Comparison of ENCODE assay signal across 1 cellular context in the genomic region with DNA sequence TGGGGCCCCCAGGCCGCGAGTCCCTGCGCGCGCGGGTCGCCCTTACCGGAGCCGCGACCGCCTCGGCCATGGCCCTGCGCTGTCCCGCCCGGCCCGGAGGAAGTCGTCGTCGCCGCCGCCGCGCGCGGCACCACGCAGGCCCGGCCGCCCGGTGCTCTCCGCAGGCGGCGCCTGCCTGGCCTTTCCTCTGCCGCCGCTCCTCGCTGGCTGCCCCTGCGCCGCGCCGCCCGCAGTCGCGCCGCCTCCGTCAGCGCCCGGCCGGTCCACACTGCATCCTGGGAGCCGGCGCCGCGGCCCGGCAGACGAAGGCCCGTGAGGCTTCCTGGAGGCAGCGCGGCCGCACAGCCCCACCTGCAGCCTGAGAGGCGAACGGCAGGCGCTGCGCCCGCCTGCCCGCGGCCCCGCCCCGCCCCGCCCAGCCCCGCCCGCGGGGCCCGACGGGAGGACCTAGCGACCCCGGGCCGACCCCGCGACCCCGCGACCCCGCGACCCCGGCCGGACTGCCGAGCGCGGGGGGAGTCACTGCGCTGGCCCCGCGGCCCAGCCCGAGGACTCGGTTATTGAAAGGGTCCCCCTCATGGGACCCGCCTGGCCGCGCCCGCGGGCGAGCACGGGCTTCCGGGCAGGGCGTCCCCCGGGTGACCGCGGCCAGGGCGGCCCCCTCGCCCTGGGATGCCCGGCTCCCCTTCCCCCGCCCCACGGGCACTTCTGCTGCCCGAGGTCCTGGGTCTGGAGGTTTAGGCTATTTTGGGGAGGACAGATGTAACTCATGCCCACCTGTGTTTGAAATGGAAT.
TF ChIP-seq lines count a peak whose summit lies in the region.

A gene (minus strand): TSS at position 343 of the 795 bp plus-strand sequence. CDS start 273 bp downstream, at position 70.

TF ChIP-seq in K562, 482 proteins besides CTCF, POLR2A, EP300 and RAD21 (continued from another document and continues in another):
- TF ChIP-seq, protein P1, sequence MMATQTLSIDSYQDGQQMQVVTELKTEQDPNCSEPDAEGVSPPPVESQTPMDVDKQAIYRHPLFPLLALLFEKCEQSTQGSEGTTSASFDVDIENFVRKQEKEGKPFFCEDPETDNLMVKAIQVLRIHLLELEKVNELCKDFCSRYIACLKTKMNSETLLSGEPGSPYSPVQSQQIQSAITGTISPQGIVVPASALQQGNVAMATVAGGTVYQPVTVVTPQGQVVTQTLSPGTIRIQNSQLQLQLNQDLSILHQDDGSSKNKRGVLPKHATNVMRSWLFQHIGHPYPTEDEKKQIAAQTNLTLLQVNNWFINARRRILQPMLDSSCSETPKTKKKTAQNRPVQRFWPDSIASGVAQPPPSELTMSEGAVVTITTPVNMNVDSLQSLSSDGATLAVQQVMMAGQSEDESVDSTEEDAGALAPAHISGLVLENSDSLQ (IDR thresholded peaks at IDR 0.05): no peak
- TF ChIP-seq ZNF561 (CRISPR knock-in tag; conservative IDR thresholded peaks at IDR 0.05) (no peak), TARDBP (IDR thresholded peaks at IDR 0.05) (no peak; the same call in 1 of the 2 replicates), FOXK2 (conservative IDR thresholded peaks at IDR 0.05 in 1 of 2, IDR thresholded peaks at IDR 0.05 in 1 of 2; ENCODE audit: low read depth in 2 of 2) (no peak), KHSRP (IDR thresholded peaks at IDR 0.05) (no peak), SMARCB1 (IDR thresholded peaks at IDR 0.05; ENCODE audit: insufficient read length, low read depth) (no peak), ZNF12 (CRISPR knock-in tag; IDR thresholded peaks at IDR 0.05) (no peak), MEF2D (tag; conservative IDR thresholded peaks at IDR 0.05; ENCODE audit: low read depth) (no peak), ARID1B (IDR thresholded peaks at IDR 0.05) (no peak), ZNF695 (CRISPR knock-in tag; IDR thresholded peaks at IDR 0.05) (no peak), STAT5B (CRISPR knock-in tag; IDR thresholded peaks at IDR 0.05) (no peak), SMARCA5 (IDR thresholded peaks at IDR 0.05) (no peak), ZKSCAN1 (IDR thresholded peaks at IDR 0.05; ENCODE audit: low read depth, low read length) (peak; percentile 53; the same call in 1 of the 2 replicates), SMC3 (conservative IDR thresholded peaks at IDR 0.05; ENCODE audit: insufficient read depth, low read depth, low read length) (peak; percentile 72), WHSC1 (IDR thresholded peaks at IDR 0.05; ENCODE audit: low read length) (no peak), RBM39 (optimal IDR thresholded peaks at IDR 0.05; ENCODE audit: low read depth, low read length) (no peak), FOXJ3 (CRISPR knock-in tag; IDR thresholded peaks at IDR 0.05) (no peak), MCM3 (IDR thresholded peaks at IDR 0.05) (no peak), ZNF644 (tag; IDR thresholded peaks at IDR 0.05; ENCODE audit: low read depth) (no peak), POLR2AphosphoS5 (IDR thresholded peaks at IDR 0.05; ENCODE audit: control insufficient read depth, insufficient read depth, low read depth, low read length) (peak; percentile 87), HDGF (IDR thresholded peaks at IDR 0.05) (no peak), ZNF785 (CRISPR knock-in tag; IDR thresholded peaks at IDR 0.05) (no peak), ZNF41 (CRISPR knock-in tag; conservative IDR thresholded peaks at IDR 0.05) (no peak), ZNF143 (CRISPR knock-in tag; IDR thresholded peaks at IDR 0.05) (peak; percentile 72), HDAC6 (IDR thresholded peaks at IDR 0.05; ENCODE audit: low read depth, low read length) (no peak), RBM22 (IDR thresholded peaks at IDR 0.05; ENCODE audit: low read depth, low read length, poor library complexity, severe bottlenecking) (no peak), TAF9B (IDR thresholded peaks at IDR 0.05; ENCODE audit: partially characterized antibody) (no peak), CHCHD3 (CRISPR knock-in tag; IDR thresholded peaks at IDR 0.05) (no peak), FOXM1 (IDR thresholded peaks at IDR 0.05; ENCODE audit: low read depth) (no peak), FOXM1 (CRISPR knock-in tag; IDR thresholded peaks at IDR 0.05; ENCODE audit: low read depth) (peak; percentile 67; the same call in 1 of the 2 replicates), SRSF1 (IDR thresholded peaks at IDR 0.05; ENCODE audit: low read depth, low read length) (no peak), GTF2E2 (tag; IDR thresholded peaks at IDR 0.05) (no peak), PPARD (CRISPR knock-in tag; IDR thresholded peaks at IDR 0.05) (no peak), MTA3 (IDR thresholded peaks at IDR 0.05; ENCODE audit: borderline replicate concordance) (peak; percentile 72; the same call in 1 of the 2 replicates), TRIM24 (IDR thresholded peaks at IDR 0.05) (no peak), NCOA2 (IDR thresholded peaks at IDR 0.05; ENCODE audit: partially characterized antibody in 2 of 2) (no peak), NR2C1 (IDR thresholded peaks at IDR 0.05) (no peak), NR2C1 (tag; IDR thresholded peaks at IDR 0.05) (0 out of 2 replicates have a peak, but pooled peaks have one; percentile 20), NCOA4 (IDR thresholded peaks at IDR 0.05; ENCODE audit: partially characterized antibody) (no peak), CTBP1 (IDR thresholded peaks at IDR 0.05; ENCODE audit: borderline replicate concordance) (peak; percentile 97), NCOA6 (IDR thresholded peaks at IDR 0.05) (peak; percentile 71; the same call in 1 of the 2 replicates), PTTG1 (tag; IDR thresholded peaks at IDR 0.05; ENCODE audit: low read depth) (no peak), ARHGAP35 (IDR thresholded peaks at IDR 0.05; ENCODE audit: partially characterized antibody) (no peak), CREM (IDR thresholded peaks at IDR 0.05; ENCODE audit: low read depth) (peak; percentile 96), NFATC3 (IDR thresholded peaks at IDR 0.05) (no peak), HNRNPLL (IDR thresholded peaks at IDR 0.05; ENCODE audit: low read depth, low read length, poor library complexity, severe bottlenecking) (no peak), TOE1 (IDR thresholded peaks at IDR 0.05; ENCODE audit: borderline replicate concordance) (no peak), TOE1 (CRISPR knock-in tag; IDR thresholded peaks at IDR 0.05; ENCODE audit: borderline replicate concordance, low read depth) (no peak)
- TF ChIP-seq, protein P2, sequence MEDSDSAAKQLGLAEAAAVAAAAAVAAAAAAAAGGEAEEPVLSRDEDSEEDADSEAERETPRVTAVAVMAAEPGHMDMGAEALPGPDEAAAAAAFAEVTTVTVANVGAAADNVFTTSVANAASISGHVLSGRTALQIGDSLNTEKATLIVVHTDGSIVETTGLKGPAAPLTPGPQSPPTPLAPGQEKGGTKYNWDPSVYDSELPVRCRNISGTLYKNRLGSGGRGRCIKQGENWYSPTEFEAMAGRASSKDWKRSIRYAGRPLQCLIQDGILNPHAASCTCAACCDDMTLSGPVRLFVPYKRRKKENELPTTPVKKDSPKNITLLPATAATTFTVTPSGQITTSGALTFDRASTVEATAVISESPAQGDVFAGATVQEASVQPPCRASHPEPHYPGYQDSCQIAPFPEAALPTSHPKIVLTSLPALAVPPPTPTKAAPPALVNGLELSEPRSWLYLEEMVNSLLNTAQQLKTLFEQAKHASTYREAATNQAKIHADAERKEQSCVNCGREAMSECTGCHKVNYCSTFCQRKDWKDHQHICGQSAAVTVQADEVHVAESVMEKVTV (CRISPR knock-in tag; IDR thresholded peaks at IDR 0.05): no peak
- TF ChIP-seq, protein P3, sequence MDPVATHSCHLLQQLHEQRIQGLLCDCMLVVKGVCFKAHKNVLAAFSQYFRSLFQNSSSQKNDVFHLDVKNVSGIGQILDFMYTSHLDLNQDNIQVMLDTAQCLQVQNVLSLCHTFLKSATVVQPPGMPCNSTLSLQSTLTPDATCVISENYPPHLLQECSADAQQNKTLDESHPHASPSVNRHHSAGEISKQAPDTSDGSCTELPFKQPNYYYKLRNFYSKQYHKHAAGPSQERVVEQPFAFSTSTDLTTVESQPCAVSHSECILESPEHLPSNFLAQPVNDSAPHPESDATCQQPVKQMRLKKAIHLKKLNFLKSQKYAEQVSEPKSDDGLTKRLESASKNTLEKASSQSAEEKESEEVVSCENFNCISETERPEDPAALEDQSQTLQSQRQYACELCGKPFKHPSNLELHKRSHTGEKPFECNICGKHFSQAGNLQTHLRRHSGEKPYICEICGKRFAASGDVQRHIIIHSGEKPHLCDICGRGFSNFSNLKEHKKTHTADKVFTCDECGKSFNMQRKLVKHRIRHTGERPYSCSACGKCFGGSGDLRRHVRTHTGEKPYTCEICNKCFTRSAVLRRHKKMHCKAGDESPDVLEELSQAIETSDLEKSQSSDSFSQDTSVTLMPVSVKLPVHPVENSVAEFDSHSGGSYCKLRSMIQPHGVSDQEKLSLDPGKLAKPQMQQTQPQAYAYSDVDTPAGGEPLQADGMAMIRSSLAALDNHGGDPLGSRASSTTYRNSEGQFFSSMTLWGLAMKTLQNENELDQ (CRISPR knock-in tag; IDR thresholded peaks at IDR 0.05; ENCODE audit: borderline replicate concordance): no peak
- TF ChIP-seq, protein P4, sequence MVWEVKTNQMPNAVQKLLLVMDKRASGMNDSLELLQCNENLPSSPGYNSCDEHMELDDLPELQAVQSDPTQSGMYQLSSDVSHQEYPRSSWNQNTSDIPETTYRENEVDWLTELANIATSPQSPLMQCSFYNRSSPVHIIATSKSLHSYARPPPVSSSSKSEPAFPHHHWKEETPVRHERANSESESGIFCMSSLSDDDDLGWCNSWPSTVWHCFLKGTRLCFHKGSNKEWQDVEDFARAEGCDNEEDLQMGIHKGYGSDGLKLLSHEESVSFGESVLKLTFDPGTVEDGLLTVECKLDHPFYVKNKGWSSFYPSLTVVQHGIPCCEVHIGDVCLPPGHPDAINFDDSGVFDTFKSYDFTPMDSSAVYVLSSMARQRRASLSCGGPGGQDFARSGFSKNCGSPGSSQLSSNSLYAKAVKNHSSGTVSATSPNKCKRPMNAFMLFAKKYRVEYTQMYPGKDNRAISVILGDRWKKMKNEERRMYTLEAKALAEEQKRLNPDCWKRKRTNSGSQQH (CRISPR knock-in tag; IDR thresholded peaks at IDR 0.05): no peak
- TF ChIP-seq, protein P5, sequence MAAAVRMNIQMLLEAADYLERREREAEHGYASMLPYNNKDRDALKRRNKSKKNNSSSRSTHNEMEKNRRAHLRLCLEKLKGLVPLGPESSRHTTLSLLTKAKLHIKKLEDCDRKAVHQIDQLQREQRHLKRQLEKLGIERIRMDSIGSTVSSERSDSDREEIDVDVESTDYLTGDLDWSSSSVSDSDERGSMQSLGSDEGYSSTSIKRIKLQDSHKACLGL (CRISPR knock-in tag; IDR thresholded peaks at IDR 0.05; ENCODE audit: borderline replicate concordance, poor library complexity, severe bottlenecking): no peak
- TF ChIP-seq, protein P6, sequence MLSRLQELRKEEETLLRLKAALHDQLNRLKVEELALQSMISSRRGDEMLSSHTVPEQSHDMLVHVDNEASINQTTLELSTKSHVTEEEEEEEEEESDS (CRISPR knock-in tag; IDR thresholded peaks at IDR 0.05): no peak
- TF ChIP-seq, protein P7, sequence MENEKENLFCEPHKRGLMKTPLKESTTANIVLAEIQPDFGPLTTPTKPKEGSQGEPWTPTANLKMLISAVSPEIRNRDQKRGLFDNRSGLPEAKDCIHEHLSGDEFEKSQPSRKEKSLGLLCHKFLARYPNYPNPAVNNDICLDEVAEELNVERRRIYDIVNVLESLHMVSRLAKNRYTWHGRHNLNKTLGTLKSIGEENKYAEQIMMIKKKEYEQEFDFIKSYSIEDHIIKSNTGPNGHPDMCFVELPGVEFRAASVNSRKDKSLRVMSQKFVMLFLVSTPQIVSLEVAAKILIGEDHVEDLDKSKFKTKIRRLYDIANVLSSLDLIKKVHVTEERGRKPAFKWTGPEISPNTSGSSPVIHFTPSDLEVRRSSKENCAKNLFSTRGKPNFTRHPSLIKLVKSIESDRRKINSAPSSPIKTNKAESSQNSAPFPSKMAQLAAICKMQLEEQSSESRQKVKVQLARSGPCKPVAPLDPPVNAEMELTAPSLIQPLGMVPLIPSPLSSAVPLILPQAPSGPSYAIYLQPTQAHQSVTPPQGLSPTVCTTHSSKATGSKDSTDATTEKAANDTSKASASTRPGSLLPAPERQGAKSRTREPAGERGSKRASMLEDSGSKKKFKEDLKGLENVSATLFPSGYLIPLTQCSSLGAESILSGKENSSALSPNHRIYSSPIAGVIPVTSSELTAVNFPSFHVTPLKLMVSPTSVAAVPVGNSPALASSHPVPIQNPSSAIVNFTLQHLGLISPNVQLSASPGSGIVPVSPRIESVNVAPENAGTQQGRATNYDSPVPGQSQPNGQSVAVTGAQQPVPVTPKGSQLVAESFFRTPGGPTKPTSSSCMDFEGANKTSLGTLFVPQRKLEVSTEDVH (IDR thresholded peaks at IDR 0.05; ENCODE audit: low read depth, partially characterized antibody): no peak
- TF ChIP-seq, protein P8, sequence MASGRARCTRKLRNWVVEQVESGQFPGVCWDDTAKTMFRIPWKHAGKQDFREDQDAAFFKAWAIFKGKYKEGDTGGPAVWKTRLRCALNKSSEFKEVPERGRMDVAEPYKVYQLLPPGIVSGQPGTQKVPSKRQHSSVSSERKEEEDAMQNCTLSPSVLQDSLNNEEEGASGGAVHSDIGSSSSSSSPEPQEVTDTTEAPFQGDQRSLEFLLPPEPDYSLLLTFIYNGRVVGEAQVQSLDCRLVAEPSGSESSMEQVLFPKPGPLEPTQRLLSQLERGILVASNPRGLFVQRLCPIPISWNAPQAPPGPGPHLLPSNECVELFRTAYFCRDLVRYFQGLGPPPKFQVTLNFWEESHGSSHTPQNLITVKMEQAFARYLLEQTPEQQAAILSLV (tag; IDR thresholded peaks at IDR 0.05): no peak
- TF ChIP-seq, protein P9, sequence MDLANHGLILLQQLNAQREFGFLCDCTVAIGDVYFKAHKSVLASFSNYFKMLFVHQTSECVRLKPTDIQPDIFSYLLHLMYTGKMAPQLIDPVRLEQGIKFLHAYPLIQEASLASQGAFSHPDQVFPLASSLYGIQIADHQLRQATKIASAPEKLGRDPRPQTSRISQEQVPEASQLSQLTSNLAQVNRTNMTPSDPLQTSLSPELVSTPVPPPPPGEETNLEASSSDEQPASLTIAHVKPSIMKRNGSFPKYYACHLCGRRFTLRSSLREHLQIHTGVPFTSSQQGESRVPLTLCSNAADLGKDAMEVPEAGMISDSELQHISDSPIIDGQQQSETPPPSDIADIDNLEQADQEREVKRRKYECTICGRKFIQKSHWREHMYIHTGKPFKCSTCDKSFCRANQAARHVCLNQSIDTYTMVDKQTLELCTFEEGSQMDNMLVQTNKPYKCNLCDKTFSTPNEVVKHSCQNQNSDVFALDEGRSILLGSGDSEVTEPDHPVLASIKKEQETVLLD (IDR thresholded peaks at IDR 0.05): no peak
- TF ChIP-seq, protein P10, sequence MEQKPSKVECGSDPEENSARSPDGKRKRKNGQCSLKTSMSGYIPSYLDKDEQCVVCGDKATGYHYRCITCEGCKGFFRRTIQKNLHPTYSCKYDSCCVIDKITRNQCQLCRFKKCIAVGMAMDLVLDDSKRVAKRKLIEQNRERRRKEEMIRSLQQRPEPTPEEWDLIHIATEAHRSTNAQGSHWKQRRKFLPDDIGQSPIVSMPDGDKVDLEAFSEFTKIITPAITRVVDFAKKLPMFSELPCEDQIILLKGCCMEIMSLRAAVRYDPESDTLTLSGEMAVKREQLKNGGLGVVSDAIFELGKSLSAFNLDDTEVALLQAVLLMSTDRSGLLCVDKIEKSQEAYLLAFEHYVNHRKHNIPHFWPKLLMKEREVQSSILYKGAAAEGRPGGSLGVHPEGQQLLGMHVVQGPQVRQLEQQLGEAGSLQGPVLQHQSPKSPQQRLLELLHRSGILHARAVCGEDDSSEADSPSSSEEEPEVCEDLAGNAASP (IDR thresholded peaks at IDR 0.05): no peak
